ENCODE assay signal across 8 cellular contexts in the genomic region with DNA sequence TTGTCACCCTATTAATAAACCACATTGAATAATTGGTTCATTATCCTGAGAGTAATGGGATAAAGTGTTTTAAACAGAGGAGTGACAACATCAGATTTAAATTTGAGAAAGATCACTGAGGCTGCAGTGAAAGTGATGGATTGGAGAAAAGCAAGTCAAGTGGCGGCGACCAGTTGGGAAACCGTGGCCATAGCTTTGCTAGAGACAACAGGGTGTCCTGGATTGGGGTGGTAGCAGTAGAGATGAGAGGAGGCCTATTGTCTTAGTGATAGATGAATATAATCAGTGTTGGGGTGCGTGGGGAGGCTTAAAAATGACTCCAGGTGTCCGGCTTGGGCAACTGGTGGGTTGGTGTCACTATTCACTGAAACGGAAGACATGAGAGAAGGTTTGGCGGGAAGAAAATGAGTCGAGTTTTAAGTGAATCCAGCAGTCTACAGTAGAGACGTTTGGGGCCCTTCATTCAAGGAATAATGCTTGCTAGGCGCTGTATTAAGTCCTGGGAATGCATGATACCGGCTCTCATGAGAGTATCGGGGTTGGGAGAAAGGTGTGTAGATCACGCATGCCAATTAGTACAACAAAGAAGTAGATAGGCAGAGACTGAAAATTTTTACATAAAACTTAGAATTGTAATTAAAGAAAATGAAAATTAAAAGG. TPM values are rescaled to one million over a fixed set of nuclear protein-coding genes. Genes with fewer than 3 reads are reported as not detected.
DNase-seq lines count a peak whose midpoint lies in the region; ATAC-seq, FAIRE-seq and TF ChIP-seq lines count a peak whose summit lies in the region.

No MANE protein-coding gene starts in this region.

- no peaks in the 10 kb centered on the region for H3K27me3 Mint-ChIP-seq in activated CD4-positive, alpha-beta T cell treated with anti-CD3 and anti-CD28 coated beads, Interleukin-2, amount 10 ng/mL, durations not matched to agents 24 days and 14 days

- H3K9me3 Mint-ChIP-seq in activated CD4-positive, alpha-beta T cell treated with anti-CD3 and anti-CD28 coated beads, Interleukin-2, amount 10 ng/mL, durations not matched to agents 24 days and 14 days = no peaks in the 10 kb centered on the region

- no peak for FAIRE-seq in small intestine (lab: Jason Lieb, UNC)

- H3K4me1 Mint-ChIP-seq in activated CD4-positive, alpha-beta T cell treated with anti-CD3 and anti-CD28 coated beads, Interleukin-2, amount 10 ng/mL, durations not matched to agents 24 days and 14 days = peaks cover 19% of the 10 kb centered on the region

- H4K20me1 ChIP-seq in hepatocyte (ENCODE audit: insufficient read depth, poor library complexity, severe bottlenecking) = no peaks in the 10 kb centered on the region

- H3K4me1 ChIP-seq in hepatocyte (ENCODE audit: insufficient read depth) (peaks cover 13% of the 10 kb centered on the region), small intestine (ENCODE audit: control insufficient read depth in 2 of 2, insufficient read depth in 1 of 2, low read depth in 1 of 2, low read length in 1 of 2) (peaks cover 2% of the 10 kb centered on the region in 2 donors)

- peaks cover 16% of the 10 kb centered on the region for H3K36me3 Mint-ChIP-seq in activated CD4-positive, alpha-beta T cell treated with anti-CD3 and anti-CD28 coated beads, Interleukin-2, amount 10 ng/mL, durations not matched to agents 24 days and 14 days (ENCODE audit: low read depth)

- 22% methylated on average over 13 of the region's 13 CpGs for WGBS in hepatocyte (ENCODE audit: low lambda C conversion rate, missing lambda C conversion rate)
- WGBS in small intestine, 3 donors = 19 to 28% (median 25%) methylated on average over 13 of the region's 13 CpGs

- no peak for DNase-seq in activated CD4-positive, alpha-beta T cell treated with anti-CD3 and anti-CD28 coated beads, Interleukin-2, amount 10 ng/mL, durations not matched to agents 24 days and 14 days
- no peak for DNase-seq in activated CD4-positive, alpha-beta T cell treated with anti-CD3 and anti-CD28 coated beads, Interleukin-2, amount 50 U/mL, for 4 hours
- no peak for DNase-seq in hepatocyte (ENCODE audit: low spot score)
- DNase-seq in small intestine = peak; percentile 13
- no peak for DNase-seq in NCI-H1436 treated with DMSO at 0.1 percent for 48 hours (lab: John Stamatoyannopoulos, UW)

- H3K9me3 ChIP-seq in hepatocyte (ENCODE audit: low read depth) (no peaks in the 10 kb centered on the region), small intestine (ENCODE audit: control insufficient read depth, low read depth) (no peaks in the 10 kb centered on the region)

- peak overlapping the region; percentile 93 for H2AFZ ChIP-seq in hepatocyte

- no peak for TF ChIP-seq CTCF in WI38 (IDR thresholded peaks at IDR 0.05; ENCODE audit: low read depth, low read length)
- TF ChIP-seq CTCF in hepatocyte (IDR thresholded peaks at IDR 0.05; ENCODE audit: poor library complexity) = no peak

- peaks cover 34% of the 10 kb centered on the region for H3K79me2 ChIP-seq in hepatocyte

- intact Hi-C loops in activated CD4-positive, alpha-beta T cell treated with anti-CD3 and anti-CD28 coated beads, Interleukin-2, amount 10 ng/mL, durations not matched to agents 24 days and 14 days (cut with micrococcal nuclease) = loop anchor here (2.0 to 5.0 kb wide), 3 partner anchors 63 to 127 kb away; partner anchors contain the start of genes GNL3, PBRM1, SPCS1 and STIMATE

- peak overlapping the region; percentile 74 for H3K27ac Mint-ChIP-seq in activated CD4-positive, alpha-beta T cell treated with anti-CD3 and anti-CD28 coated beads, Interleukin-2, amount 10 ng/mL, durations not matched to agents 24 days and 14 days

- H3K36me3 ChIP-seq in hepatocyte (replicated peaks; ENCODE audit: insufficient read depth, low read depth) (no peaks in the 10 kb centered on the region), small intestine (ENCODE audit: control insufficient read depth in 2 of 2, insufficient read depth in 2 of 2, low read length in 2 of 2) (peaks cover 0 to 5% of the 10 kb centered on the region in 2 donors)

- peak overlapping the region; percentile 88 for H3K4me3 Mint-ChIP-seq in activated CD4-positive, alpha-beta T cell treated with anti-CD3 and anti-CD28 coated beads, Interleukin-2, amount 10 ng/mL, durations not matched to agents 24 days and 14 days

- ATAC-seq in HG03159 (IDR thresholded peaks at IDR 0.05; ENCODE audit: unreplicated experiment) (no peak), GM18867 (IDR thresholded peaks at IDR 0.05; ENCODE audit: unreplicated experiment) (no peak)

- H3K27me3 ChIP-seq in hepatocyte (no peaks in the 10 kb centered on the region), small intestine (ENCODE audit: control insufficient read depth in 2 of 2, insufficient read depth in 2 of 2, low read length in 2 of 2) (no peaks in the 10 kb centered on the region)

- H3K4me3 ChIP-seq in WI38 (ENCODE audit: low read depth, low read length) = peak overlapping the region; percentile 80
- H3K4me3 ChIP-seq in hepatocyte = peak overlapping the region; percentile 99
- H3K4me3 ChIP-seq in small intestine (ENCODE audit: low read depth in 1 of 2, low read length in 2 of 2) = peak overlapping the region; percentile 70 to 85

- H3K9me2 ChIP-seq in hepatocyte (replicated peaks; ENCODE audit: insufficient read depth) = no peaks in the 10 kb centered on the region

- peak overlapping the region; percentile 93 for H3K4me2 ChIP-seq in hepatocyte

- no peak overlapping the region for H3K27ac ChIP-seq in hepatocyte
- no peak overlapping the region for H3K27ac ChIP-seq in small intestine (ENCODE audit: low read depth in 1 of 2, low read length in 1 of 2)

RNA-seq across cellular contexts. Expression of gene NEK4, which starts 0.8 kb away (rescaled TPM):
- 29.4 and 30.3 TPM in 2 replicates for total RNA-seq in activated CD4-positive, alpha-beta T cell treated with anti-CD3 and anti-CD28 coated beads, Interleukin-2, amount 10 ng/mL, durations not matched to agents 24 days and 14 days
- 19.2 and 21.4 TPM in 2 replicates for total RNA-seq in hepatocyte
- 5.5 and 8.0 TPM in 2 replicates for polyA plus RNA-seq in hepatocyte
- polyA plus RNA-seq in small intestine = 1 to 10 TPM; 3.0 to 8.5 (median 5.6) TPM

RNA-seq across cellular contexts. Expression of gene ITIH1, which starts 7.5 kb away (rescaled TPM):
- total RNA-seq in activated CD4-positive, alpha-beta T cell treated with anti-CD3 and anti-CD28 coated beads, Interleukin-2, amount 10 ng/mL, durations not matched to agents 24 days and 14 days = not detected in 2 replicates
- 120 and 154 TPM in 2 replicates for total RNA-seq in hepatocyte
- polyA plus RNA-seq in hepatocyte (160 and 250 TPM in 2 replicates), small intestine (under 1 TPM in 1 of 3 donors, not detected in 2; 0.13 TPM)

RNA-seq across cellular contexts. Expression of gene ITIH3, which starts 24.7 kb away (rescaled TPM):
- total RNA-seq in activated CD4-positive, alpha-beta T cell treated with anti-CD3 and anti-CD28 coated beads, Interleukin-2, amount 10 ng/mL, durations not matched to agents 24 days and 14 days = not detected in 2 replicates
- 53.6 and 63.3 TPM in 2 replicates for total RNA-seq in hepatocyte
- polyA plus RNA-seq in hepatocyte (66.9 and 71.7 TPM in 2 replicates), small intestine (1 to 10 TPM in 1 of 3 donors, not detected in 2; 1.8 TPM)

Comparison
In these comparisons a context has a peak if more than half of its experiments do, and no peak if none do; other contexts are left out.
1. RNA of gene ITIH1, which starts 7.5 kb away (total RNA-seq): 120 to 154 TPM in hepatocyte; not detected in activated CD4-positive, alpha-beta T cell treated with anti-CD3 and anti-CD28 coated beads, Interleukin-2, amount 10 ng/mL, durations not matched to agents 24 days and 14 days; every median in the first group is over 100 times any median in the second.
2. RNA of gene ITIH3, which starts 24.7 kb away (total RNA-seq): 53.6 to 63.3 TPM in hepatocyte; not detected in activated CD4-positive, alpha-beta T cell treated with anti-CD3 and anti-CD28 coated beads, Interleukin-2, amount 10 ng/mL, durations not matched to agents 24 days and 14 days; every median in the first group is over 10 times any median in the second.
3. Peak in every context shown above with its lines, with median percentiles within 50 percentile points of each other: H3K4me3 ChIP-seq.